27 cellular contexts compared by ENCODE assay signal in genomic region chr10:34654211-34654610, GRCh38.
"Had no signal": no experiment of that assay in that cellular context is flagged by ENCODE, and none has a peak within 500 bp of the region (broad histone marks: within the 10 kb centered on the region; RNA-seq: fewer than 3 reads in every experiment).

No MANE protein-coding gene starts in this region.

- H3K4me3 ChIP-seq: heart left ventricle, lower lobe of right lung, pancreas, prostate gland, sigmoid colon, smooth muscle cell, suprapubic skin, tibial nerve, upper lobe of left lung, vagina had no signal

- H3K27me3 Mint-ChIP-seq: stimulated activated naive B cell treated with anti-CD40 and anti-IgM and Interleukin-4, amounts not matched to agents 10 μg/mL and 1 μg/mL and 100 μg/mL, for 72 hours had no signal

- ATAC-seq: heart left ventricle; left ventricle myocardium superior; lower lobe of right lung; naive thymus-derived CD8-positive, alpha-beta T cell; right cardiac atrium; stimulated activated naive B cell treated with anti-CD40 and anti-IgM and Interleukin-4, amounts not matched to agents 10 μg/mL and 1 μg/mL and 100 μg/mL, for 72 hours had no signal

- H3K36me3 Mint-ChIP-seq: immature natural killer cell; naive thymus-derived CD8-positive, alpha-beta T cell; stimulated activated naive B cell treated with anti-CD40 and anti-IgM and Interleukin-4, amounts not matched to agents 10 μg/mL and 1 μg/mL and 100 μg/mL, for 72 hours had no signal

- H3K27ac ChIP-seq: heart left ventricle, lower lobe of right lung, pancreas, prostate gland, sigmoid colon, suprapubic skin, tibial nerve, upper lobe of left lung, vagina had no signal

- H3K36me3 ChIP-seq: heart left ventricle, lower lobe of right lung, pancreas, prostate gland, sigmoid colon, suprapubic skin, tibial nerve, upper lobe of left lung, vagina had no signal

- H3K27ac Mint-ChIP-seq: immature natural killer cell; naive thymus-derived CD8-positive, alpha-beta T cell; nephron; stimulated activated naive B cell treated with anti-CD40 and anti-IgM and Interleukin-4, amounts not matched to agents 10 μg/mL and 1 μg/mL and 100 μg/mL, for 72 hours; stimulated activated naive CD8-positive, alpha-beta T cell treated with anti-CD3 and anti-CD28 coated beads, Interleukin-15, Interleukin-2, amounts not matched to agents 100 ng/mL and 50 ng/mL, for 24 hours had no signal

- H3K4me1 ChIP-seq: prostate gland had no signal

- H3K9me3 ChIP-seq: heart left ventricle, lower lobe of right lung, pancreas, prostate gland, sigmoid colon, suprapubic skin, tibial nerve, upper lobe of left lung, vagina had no signal

- DNase-seq: heart left ventricle; hypothalamus; immature natural killer cell; kidney; left ventricle myocardium superior; lower lobe of right lung; mammary epithelial cell; mesenchymal stem cell; naive thymus-derived CD8-positive, alpha-beta T cell; nucleus accumbens; pancreas; posterior cingulate gyrus; retina; right cardiac atrium; sigmoid colon; stimulated activated CD4-positive, alpha-beta T cell treated with anti-CD3 and anti-CD28 coated beads, Interleukin-1b, Interleukin-23, amount 100 ng/mL, for 48 hours; stimulated activated CD4-positive, alpha-beta T cell treated with anti-CD3 and anti-CD28 coated beads, Interleukin-2, amount 100 ng/mL, for 48 hours; stimulated activated naive B cell treated with anti-CD40 and anti-IgM and Interleukin-4, amounts not matched to agents 10 μg/mL and 1 μg/mL and 100 μg/mL, for 72 hours; upper lobe of left lung had no signal

- H3K4me2 ChIP-seq: smooth muscle cell had no signal

- H3K4me3 Mint-ChIP-seq: immature natural killer cell; naive thymus-derived CD8-positive, alpha-beta T cell; nephron; neural crest cell; stimulated activated naive B cell treated with anti-CD40 and anti-IgM and Interleukin-4, amounts not matched to agents 10 μg/mL and 1 μg/mL and 100 μg/mL, for 72 hours; stimulated activated naive CD8-positive, alpha-beta T cell treated with anti-CD3 and anti-CD28 coated beads, Interleukin-15, Interleukin-2, amounts not matched to agents 100 ng/mL and 50 ng/mL, for 24 hours had no signal

- H3K27me3 ChIP-seq: heart left ventricle, pancreas, sigmoid colon, suprapubic skin, tibial nerve, upper lobe of left lung, vagina had no signal

- H3K9me3 Mint-ChIP-seq: naive thymus-derived CD8-positive, alpha-beta T cell; nephron; neural crest cell; stimulated activated naive B cell treated with anti-CD40 and anti-IgM and Interleukin-4, amounts not matched to agents 10 μg/mL and 1 μg/mL and 100 μg/mL, for 72 hours; stimulated activated naive CD8-positive, alpha-beta T cell treated with anti-CD3 and anti-CD28 coated beads, Interleukin-15, Interleukin-2, amounts not matched to agents 100 ng/mL and 50 ng/mL, for 24 hours had no signal

- H3K4me1 Mint-ChIP-seq: immature natural killer cell; stimulated activated naive B cell treated with anti-CD40 and anti-IgM and Interleukin-4, amounts not matched to agents 10 μg/mL and 1 μg/mL and 100 μg/mL, for 72 hours had no signal
